In genomic region chr12:131089526-131090253, GRCh38 we compare ENCODE assay signal across 23 cellular contexts.
DNase-seq lines count a peak whose midpoint lies in the region; ATAC-seq and TF ChIP-seq lines count a peak whose summit lies in the region.
"Had no signal": no experiment of that assay in that cellular context is flagged by ENCODE, and none has a peak within 500 bp of the region (broad histone marks: within the 10 kb centered on the region; RNA-seq: fewer than 3 reads in every experiment).

No MANE protein-coding gene starts in this region.

- no peak overlapping the region for H3K27ac Mint-ChIP-seq in activated naive CD8-positive, alpha-beta T cell treated with anti-CD3 and anti-CD28 coated beads, Interleukin-2, amount 10 ng/mL, durations not matched to agents 7 days and 5 days
- no peak overlapping the region for H3K27ac Mint-ChIP-seq in activated naive CD8-positive, alpha-beta T cell treated with anti-CD3 and anti-CD28 coated beads, Interleukin-2, amount 50 U/mL, for 24 hours
- H3K27ac Mint-ChIP-seq: activated naive CD4-positive, alpha-beta T cell treated with anti-CD3 and anti-CD28 coated beads for 36 hours had no signal

- peaks cover 9% of the 10 kb centered on the region for H3K4me1 Mint-ChIP-seq in activated naive CD8-positive, alpha-beta T cell treated with anti-CD3 and anti-CD28 coated beads, Interleukin-2, amount 10 ng/mL, durations not matched to agents 7 days and 5 days
- H3K4me1 Mint-ChIP-seq in activated naive CD8-positive, alpha-beta T cell treated with anti-CD3 and anti-CD28 coated beads, Interleukin-2, amount 50 U/mL, for 24 hours, result peaks cover 34% of the 10 kb centered on the region

- H3K27me3 Mint-ChIP-seq in activated naive CD8-positive, alpha-beta T cell treated with anti-CD3 and anti-CD28 coated beads, Interleukin-2, amount 10 ng/mL, durations not matched to agents 7 days and 5 days, result no peaks in the 10 kb centered on the region
- peaks cover 4% of the 10 kb centered on the region for H3K27me3 Mint-ChIP-seq in activated naive CD8-positive, alpha-beta T cell treated with anti-CD3 and anti-CD28 coated beads, Interleukin-2, amount 50 U/mL, for 24 hours

- POLR2A ChIA-PET in activated naive CD8-positive, alpha-beta T cell treated with anti-CD3 and anti-CD28 coated beads, Interleukin-2, amount 10 ng/mL, durations not matched to agents 7 days and 5 days (lab: Charles Lee), result no interaction called here

- H3K36me3 ChIP-seq in lower lobe of right lung (peaks cover 33% of the 10 kb centered on the region), uterus (no peaks in the 10 kb centered on the region)

- TF ChIP-seq CTCF in coronary artery (IDR thresholded peaks at IDR 0.05) (no peak), lower lobe of right lung (IDR thresholded peaks at IDR 0.05) (no peak), uterus (IDR thresholded peaks at IDR 0.05) (no peak)

- H3K36me3 Mint-ChIP-seq in activated naive CD8-positive, alpha-beta T cell treated with anti-CD3 and anti-CD28 coated beads, Interleukin-2, amount 10 ng/mL, durations not matched to agents 7 days and 5 days, result no peaks in the 10 kb centered on the region
- H3K36me3 Mint-ChIP-seq in activated naive CD8-positive, alpha-beta T cell treated with anti-CD3 and anti-CD28 coated beads, Interleukin-2, amount 50 U/mL, for 24 hours (ENCODE audit: low read depth), result no peaks in the 10 kb centered on the region

- H3K27me3 ChIP-seq in lower lobe of right lung (ENCODE audit: low read depth) (no peaks in the 10 kb centered on the region), uterus (no peaks in the 10 kb centered on the region)
- H3K27me3 ChIP-seq: tibial artery had no signal

- H3K4me3 Mint-ChIP-seq in activated naive CD8-positive, alpha-beta T cell treated with anti-CD3 and anti-CD28 coated beads, Interleukin-2, amount 10 ng/mL, durations not matched to agents 7 days and 5 days, result no peak overlapping the region
- H3K4me3 Mint-ChIP-seq in activated naive CD8-positive, alpha-beta T cell treated with anti-CD3 and anti-CD28 coated beads, Interleukin-2, amount 50 U/mL, for 24 hours, result no peak overlapping the region
- H3K4me3 Mint-ChIP-seq: activated naive CD4-positive, alpha-beta T cell treated with anti-CD3 and anti-CD28 coated beads for 36 hours; neural crest cell had no signal

- no peak for TF ChIP-seq POLR2A in uterus (IDR thresholded peaks at IDR 0.05)

- peaks cover 4% of the 10 kb centered on the region for H3K4me1 ChIP-seq in lower lobe of right lung
- H3K4me1 ChIP-seq in uterus, result no peaks in the 10 kb centered on the region
- H3K4me1 ChIP-seq: tibial artery had no signal

- no peaks in the 10 kb centered on the region for H3K9me3 Mint-ChIP-seq in activated naive CD8-positive, alpha-beta T cell treated with anti-CD3 and anti-CD28 coated beads, Interleukin-2, amount 10 ng/mL, durations not matched to agents 7 days and 5 days
- no peaks in the 10 kb centered on the region for H3K9me3 Mint-ChIP-seq in activated naive CD8-positive, alpha-beta T cell treated with anti-CD3 and anti-CD28 coated beads, Interleukin-2, amount 50 U/mL, for 24 hours
- H3K9me3 Mint-ChIP-seq: activated naive CD4-positive, alpha-beta T cell treated with anti-CD3 and anti-CD28 coated beads for 36 hours; neural crest cell had no signal

- H3K4me3 ChIP-seq in coronary artery (no peak overlapping the region), lower lobe of right lung (no peak overlapping the region), uterus (no peak overlapping the region)
- H3K4me3 ChIP-seq: tibial artery had no signal

- no peak for ATAC-seq in activated naive CD8-positive, alpha-beta T cell treated with anti-CD3 and anti-CD28 coated beads, Interleukin-2, amount 10 ng/mL, durations not matched to agents 7 days and 5 days (ENCODE audit: low read depth)
- ATAC-seq in activated naive CD8-positive, alpha-beta T cell treated with anti-CD3 and anti-CD28 coated beads, Interleukin-2, amount 50 U/mL, for 24 hours, result no peak
- ATAC-seq in lower lobe of right lung, result no peak
- no peak for ATAC-seq in GM21381 (IDR thresholded peaks at IDR 0.05; ENCODE audit: unreplicated experiment)
- ATAC-seq: Panc1 had no signal

- no peak overlapping the region for H3K27ac ChIP-seq in coronary artery
- no peak overlapping the region for H3K27ac ChIP-seq in lower lobe of right lung
- no peak overlapping the region for H3K27ac ChIP-seq in uterus
- H3K27ac ChIP-seq in substantia nigra (ENCODE audit: low read depth, low read length, poor library complexity, severe bottlenecking), result no peak overlapping the region
- H3K27ac ChIP-seq: tibial artery had no signal

- DNase-seq in activated naive CD8-positive, alpha-beta T cell treated with anti-CD3 and anti-CD28 coated beads, Interleukin-2, amount 10 ng/mL, durations not matched to agents 7 days and 5 days, result peak; percentile 18
- no peak for DNase-seq in activated naive CD8-positive, alpha-beta T cell treated with anti-CD3 and anti-CD28 coated beads, Interleukin-2, amount 50 U/mL, for 24 hours
- peak; percentile 59 for DNase-seq in coronary artery (ENCODE audit: low spot score)
- peak; percentile 14 for DNase-seq in lower lobe of right lung
- DNase-seq in uterus, result peak; percentile 6 to 12
- DNase-seq in DMS 273 treated with DMSO at 0.1 percent for 48 hours (lab: John Stamatoyannopoulos, UW), result no peak
- DNase-seq in substantia nigra (lab: John Stamatoyannopoulos, UW), result no peak
- DNase-seq: activated naive CD4-positive, alpha-beta T cell treated with anti-CD3 and anti-CD28 coated beads for 36 hours; activated T-cell treated with anti-CD3 and anti-CD28 coated beads, Interleukin-2, amount 50 U/mL, for 1 hour; C1 segment of cervical spinal cord; Calu3; HCEC 1CT; IMR-90; NCI-H1417; NCI-H510A; NK-92 treated with Interleukin-12 subunit alpha and Interleukin-12 subunit beta, amount 100 ng/mL, for 24 hours; SK-N-SH; stimulated activated CD4-positive, alpha-beta T cell treated with anti-CD3 and anti-CD28 coated beads, Interleukin-4, amount 100 ng/mL, for 24 hours; stimulated activated naive CD4-positive, alpha-beta T cell treated with Interleukin-2 at 50 U/mL for 16 hours had no signal

- no peaks in the 10 kb centered on the region for H3K9me3 ChIP-seq in lower lobe of right lung
- H3K9me3 ChIP-seq in uterus, result no peaks in the 10 kb centered on the region
- H3K9me3 ChIP-seq: SK-N-SH, tibial artery had no signal

- intact Hi-C loops in lower lobe of right lung (cut with DNase I), result no loop called here
- intact Hi-C loops in uterus (cut with DNase I; ENCODE audit: low total_unique reads), result no loop called here

Comparison
In these comparisons a context has a peak if more than half of its experiments do, and no peak if none do; other contexts are left out.
1. DNase-seq: peak in activated naive CD8-positive, alpha-beta T cell treated with anti-CD3 and anti-CD28 coated beads, Interleukin-2, amount 10 ng/mL, durations not matched to agents 7 days and 5 days (single experiment), coronary artery (single experiment), lower lobe of right lung (single experiment) and uterus (2 of 2); none in activated naive CD8-positive, alpha-beta T cell treated with anti-CD3 and anti-CD28 coated beads, Interleukin-2, amount 50 U/mL, for 24 hours (single experiment), DMS 273 treated with DMSO at 0.1 percent for 48 hours (single experiment) and substantia nigra (0 of 49).